In the genomic region with DNA sequence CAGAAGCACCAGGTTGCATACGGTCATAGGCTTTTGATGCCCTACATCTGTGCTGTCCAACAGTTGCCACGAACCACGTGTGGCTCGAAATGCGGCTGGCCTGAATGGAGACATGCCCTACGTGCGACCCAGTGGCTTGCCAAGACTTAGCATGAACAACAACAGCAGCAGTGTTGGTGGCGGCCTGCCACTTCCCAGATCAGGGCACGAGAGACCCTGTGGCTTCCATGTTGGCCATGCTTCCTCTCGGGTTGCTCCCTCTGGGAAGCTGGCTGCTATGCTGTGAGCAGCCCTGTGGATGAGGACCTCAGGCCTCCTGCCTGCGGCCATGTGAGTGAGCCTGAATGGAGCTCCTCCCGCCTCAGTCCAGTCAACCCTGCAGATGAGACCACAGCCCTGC, we compare ENCODE assay signal across 33 cellular contexts.
DNase-seq lines count a peak whose midpoint lies in the region; ATAC-seq, FAIRE-seq and TF ChIP-seq lines count a peak whose summit lies in the region.
"Had no signal": no experiment of that assay in that cellular context is flagged by ENCODE, and none has a peak within 500 bp of the region (broad histone marks: within the 10 kb centered on the region; RNA-seq: fewer than 3 reads in every experiment).

No MANE protein-coding gene starts in this region.

- no peaks in the 10 kb centered on the region for H3F3A ChIP-seq in GM23338 (replicated peaks; ENCODE audit: low read depth)

- FAIRE-seq in kidney (lab: Jason Lieb, UNC): no peak
- FAIRE-seq: GM12892, H54 had no signal

- TF ChIP-seq CTCF in heart right ventricle (IDR thresholded peaks at IDR 0.05) (no peak), kidney (IDR thresholded peaks at IDR 0.05; ENCODE audit: borderline replicate concordance, extremely low read depth, insufficient read depth) (no peak), GM23338 (conservative IDR thresholded peaks at IDR 0.05; ENCODE audit: low read depth in 2 of 2) (no peak)

- H3K4me3 ChIP-seq in heart right ventricle: no peak overlapping the region
- no peak overlapping the region for H3K4me3 ChIP-seq in kidney (ENCODE audit: low read length in 2 of 2)
- H3K4me3 ChIP-seq in GM23338: no peak overlapping the region
- H3K4me3 ChIP-seq: BLaER1 treated with 17β-estradiol and CSF1 and Interleukin-3, amounts not matched to agents 10 nM and 100 nM; dorsolateral prefrontal cortex; PC-9; right lobe of liver; tibial nerve had no signal

- peaks cover 19% of the 10 kb centered on the region for H3K79me2 ChIP-seq in GM23338 (replicated peaks; ENCODE audit: insufficient read depth)

- peaks cover 6% of the 10 kb centered on the region for H3K27me3 Mint-ChIP-seq in GM23338 (ENCODE audit: insufficient read depth, low read depth, poor library complexity)
- H3K27me3 Mint-ChIP-seq: brain, progenitor cell of endocrine pancreas had no signal

- H3K9me3 ChIP-seq in heart right ventricle (peaks cover 0 to 15% (median 3%) of the 10 kb centered on the region in 11 donors), kidney (ENCODE audit: control insufficient read depth in 1 of 2, low read length in 2 of 2) (peaks cover 0 to 4% of the 10 kb centered on the region in 2 donors)
- H3K9me3 ChIP-seq: right lobe of liver had no signal

- intact Hi-C loops in left ventricle myocardium superior (cut with micrococcal nuclease) (no loop called here), heart right ventricle (cut with DNase I) (no loop called here), kidney (cut with DNase I) (no loop called here), sciatic nerve (cut with DNase I) (no loop called here)

- peak; percentile 20 for DNase-seq in left ventricle myocardium superior
- DNase-seq in heart right ventricle: no peak
- DNase-seq in kidney: peak; percentile 29
- DNase-seq in sciatic nerve (ENCODE audit: low spot score): peak; percentile 39
- no peak for DNase-seq in GF-D8 (lab: John Stamatoyannopoulos, UW)
- DNase-seq in GM23338 (ENCODE audit: low spot score): no peak
- DNase-seq: activated naive CD4-positive, alpha-beta T cell; amniotic stem cell; cerebellar nuclear complex; COR-L47; DMS53; foreskin melanocyte; hippocampal formation; Kasumi-1; mesenchymal stem cell; NCI-H1436 treated with DMSO at 0.1 percent for 48 hours; NCI-H2081 treated with DMSO at 0.1 percent for 48 hours; NCI-H2227 treated with DMSO at 0.1 percent for 48 hours; NCI-H69; PC-9; SIG-M5; stimulated activated CD4-positive, alpha-beta T cell treated with anti-CD3 and anti-CD28 coated beads, Interleukin-4, amount 100 ng/mL, for 1 hour had no signal

- H3K9ac ChIP-seq in kidney (ENCODE audit: low read length in 2 of 2): no peak overlapping the region
- H3K9ac ChIP-seq: BLaER1 treated with 17β-estradiol and CSF1 and Interleukin-3, amounts not matched to agents 10 nM and 100 nM had no signal

- peaks cover 0 to 15% (median 0%) of the 10 kb centered on the region in 9 donors for H3K4me1 ChIP-seq in heart right ventricle
- peaks cover 0 to 3% of the 10 kb centered on the region in 2 donors for H3K4me1 ChIP-seq in kidney (ENCODE audit: control insufficient read depth in 1 of 2, insufficient read depth in 1 of 2, low read depth in 1 of 2, low read length in 2 of 2)
- H3K4me1 ChIP-seq in GM23338 (ENCODE audit: insufficient read depth): no peaks in the 10 kb centered on the region; the same call in 1 of the 2 replicates
- H3K4me1 ChIP-seq: right lobe of liver had no signal

- H4K20me1 ChIP-seq in GM23338 (replicated peaks; ENCODE audit: insufficient read depth): no peaks in the 10 kb centered on the region; the same call in 1 of the 2 replicates

- H3K27ac Mint-ChIP-seq in GM23338: no peak overlapping the region
- H3K27ac Mint-ChIP-seq: brain, progenitor cell of endocrine pancreas had no signal

- no peak for ATAC-seq in left ventricle myocardium superior
- ATAC-seq in heart right ventricle: no peak
- ATAC-seq in sciatic nerve: no peak
- ATAC-seq in HG02798 (IDR thresholded peaks at IDR 0.05; ENCODE audit: poor library complexity, unreplicated experiment): no peak
- ATAC-seq in GM23338: no peak
- ATAC-seq: activated CD4-positive, CD25-positive, alpha-beta regulatory T cell treated with anti-CD3 and anti-CD28 coated beads, Interleukin-2, amount 50 U/mL, for 24 hours; right lobe of liver had no signal

- no peak overlapping the region for H2AFZ ChIP-seq in GM23338
- H2AFZ ChIP-seq: PC-9 had no signal

- H3K27ac ChIP-seq in heart right ventricle (no peak overlapping the region), kidney (ENCODE audit: low read depth in 2 of 2, low read length in 2 of 2) (no peak overlapping the region), GM23338 (ENCODE audit: low read depth) (no peak overlapping the region)
- H3K27ac ChIP-seq: BLaER1 treated with 17β-estradiol and CSF1 and Interleukin-3, amounts not matched to agents 10 nM and 100 nM; dorsolateral prefrontal cortex; PC-9; right lobe of liver; tibial nerve had no signal

- no peak overlapping the region for H3K4me3 Mint-ChIP-seq in GM23338
- H3K4me3 Mint-ChIP-seq: brain, neural crest cell had no signal

- peaks cover 9% of the 10 kb centered on the region for H3K4me1 Mint-ChIP-seq in GM23338

- H3K36me3 ChIP-seq in heart right ventricle: peaks cover 0 to 56% (median 24%) of the 10 kb centered on the region in 9 donors
- H3K36me3 ChIP-seq in kidney (ENCODE audit: control insufficient read depth in 1 of 2, insufficient read depth in 2 of 2, low read length in 2 of 2): peaks cover 9 to 17% of the 10 kb centered on the region in 2 donors
- H3K36me3 ChIP-seq in GM23338 (ENCODE audit: insufficient read depth): peaks cover 6% of the 10 kb centered on the region; the same call in 1 of the 2 replicates

- WGBS in heart right ventricle, 2 donors: 98 to 99% methylated on average over 12 of the region's 12 CpGs

- no peaks in the 10 kb centered on the region for H3K9me2 ChIP-seq in GM23338 (ENCODE audit: insufficient read depth)

- H3K36me3 Mint-ChIP-seq in GM23338 (ENCODE audit: low read depth): peaks cover 39% of the 10 kb centered on the region

- H3K4me2 ChIP-seq in GM23338: no peak overlapping the region
- H3K4me2 ChIP-seq: BLaER1 treated with 17β-estradiol and CSF1 and Interleukin-3, amounts not matched to agents 10 nM and 100 nM; PC-9 had no signal

- H3K9me3 Mint-ChIP-seq in GM23338: peaks cover 6% of the 10 kb centered on the region; the same call in 1 of the 3 replicates
- H3K9me3 Mint-ChIP-seq: neural crest cell had no signal

- no peaks in the 10 kb centered on the region for H3K27me3 ChIP-seq in heart right ventricle
- H3K27me3 ChIP-seq in GM23338 (ENCODE audit: insufficient read depth): no peaks in the 10 kb centered on the region
- H3K27me3 ChIP-seq: BLaER1 treated with 17β-estradiol and CSF1 and Interleukin-3, amounts not matched to agents 10 nM and 100 nM; dorsolateral prefrontal cortex; right lobe of liver; tibial nerve had no signal

TF ChIP-seq in GM23338, 12 proteins besides CTCF, POLR2A, EP300 and RAD21 (continues in another document):
- TF ChIP-seq NANOG (IDR thresholded peaks at IDR 0.05; ENCODE audit: borderline replicate concordance): no peak

Comparison
In these comparisons a context has a peak if more than half of its experiments do, and no peak if none do; other contexts are left out.
1. DNase-seq: peak in left ventricle myocardium superior (single experiment), kidney (single experiment) and sciatic nerve (single experiment); none in heart right ventricle (0 of 2), GF-D8 (single experiment) and GM23338 (single experiment).